19 cellular contexts compared by ENCODE assay signal in the genomic region with DNA sequence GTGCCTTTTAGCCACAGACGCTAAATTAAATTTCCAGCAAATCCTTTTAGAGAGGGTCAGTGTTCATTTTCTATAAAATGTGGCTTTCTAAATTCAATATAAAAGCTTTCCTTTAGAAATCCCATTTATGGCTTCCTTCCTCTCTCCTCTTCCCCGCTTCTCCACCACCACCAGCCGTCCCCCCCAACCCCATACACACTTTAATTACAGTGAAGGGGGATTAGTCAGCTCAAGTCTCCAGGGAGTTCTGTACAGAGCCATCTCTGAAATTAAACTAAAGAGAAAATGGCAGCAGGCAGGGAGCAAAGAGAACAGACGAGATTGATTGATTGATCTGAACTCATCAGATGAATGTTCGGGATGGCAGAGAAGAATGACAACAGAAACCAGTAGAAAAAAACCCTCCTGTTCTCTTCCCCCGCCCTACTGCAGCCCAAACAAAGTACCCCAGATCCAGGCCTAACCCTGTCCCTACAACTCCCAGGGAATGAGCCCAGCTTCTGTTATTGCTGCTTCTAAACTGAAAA.
"Had no signal": no experiment of that assay in that cellular context is flagged by ENCODE, and none has a peak within 500 bp of the region (broad histone marks: within the 10 kb centered on the region; RNA-seq: fewer than 3 reads in every experiment).

No MANE protein-coding gene starts in this region.

- H3K4me1 ChIP-seq: breast epithelium had no signal

- ATAC-seq: activated naive CD4-positive, alpha-beta T cell treated with anti-CD3 and anti-CD28 coated beads, Interleukin-2, amount 50 U/mL, for 72 hours; activated T-cell treated with anti-CD3 and anti-CD28 coated beads, Interleukin-2, amount 50 U/mL, for 72 hours; left lobe of liver; natural killer cell treated with Interleukin-12 subunit alpha and Interleukin-12 subunit beta and Interleukin-15 and Interleukin-18, amount 100 ng/mL, for 72 hours; sciatic nerve; stimulated activated memory B cell treated with anti-CD40 and anti-IgM and Interleukin-4, amounts not matched to agents 10 μg/mL and 1 μg/mL and 100 μg/mL, for 72 hours had no signal

- H3K27ac Mint-ChIP-seq: activated CD4-positive, alpha-beta T cell treated with anti-CD3 and anti-CD28 coated beads, Interleukin-2, amount 10 ng/mL, durations not matched to agents 24 days and 14 days; activated T-cell treated with anti-CD3 and anti-CD28 coated beads, Interleukin-2, amount 50 U/mL, for 72 hours; natural killer cell treated with Interleukin-12 subunit alpha and Interleukin-12 subunit beta and Interleukin-15 and Interleukin-18, amount 100 ng/mL, for 72 hours; stimulated activated memory B cell treated with anti-CD40 and anti-IgM and Interleukin-4, amounts not matched to agents 10 μg/mL and 1 μg/mL and 100 μg/mL, for 72 hours had no signal

- H3K4me3 Mint-ChIP-seq: activated CD4-positive, alpha-beta T cell treated with anti-CD3 and anti-CD28 coated beads, Interleukin-2, amount 10 ng/mL, durations not matched to agents 24 days and 14 days; activated T-cell treated with anti-CD3 and anti-CD28 coated beads, Interleukin-2, amount 50 U/mL, for 72 hours; natural killer cell treated with Interleukin-12 subunit alpha and Interleukin-12 subunit beta and Interleukin-15 and Interleukin-18, amount 100 ng/mL, for 72 hours; stimulated activated memory B cell treated with anti-CD40 and anti-IgM and Interleukin-4, amounts not matched to agents 10 μg/mL and 1 μg/mL and 100 μg/mL, for 72 hours had no signal

- DNase-seq: activated CD4-positive, alpha-beta T cell treated with anti-CD3 and anti-CD28 coated beads, Interleukin-2, amount 10 ng/mL, durations not matched to agents 24 days and 14 days; activated CD8-positive, alpha-beta memory T cell treated with anti-CD3 and anti-CD28 coated beads, Interleukin-2, amount 50 U/mL, for 4 hours; activated gamma-delta T cell; activated T-cell treated with anti-CD3 and anti-CD28 coated beads, Interleukin-2, amount 50 U/mL, for 72 hours; adrenal gland; head of caudate nucleus; kidney; stimulated activated CD4-positive, alpha-beta T cell treated with anti-CD3 and anti-CD28 coated beads, Interleukin-4, amount 100 ng/mL, for 24 hours; T-helper 2 cell; upper lobe of left lung had no signal

- H3K36me3 Mint-ChIP-seq: natural killer cell treated with Interleukin-12 subunit alpha and Interleukin-12 subunit beta and Interleukin-15 and Interleukin-18, amount 100 ng/mL, for 72 hours; stimulated activated memory B cell treated with anti-CD40 and anti-IgM and Interleukin-4, amounts not matched to agents 10 μg/mL and 1 μg/mL and 100 μg/mL, for 72 hours had no signal

- H3K36me3 ChIP-seq: breast epithelium, upper lobe of left lung had no signal

- H3K27me3 ChIP-seq: adrenal gland, breast epithelium, upper lobe of left lung had no signal

- H3K4me1 Mint-ChIP-seq: stimulated activated memory B cell treated with anti-CD40 and anti-IgM and Interleukin-4, amounts not matched to agents 10 μg/mL and 1 μg/mL and 100 μg/mL, for 72 hours had no signal

- H3K9me3 ChIP-seq: adrenal gland, breast epithelium, thoracic aorta, upper lobe of left lung had no signal

- H3K9me3 Mint-ChIP-seq: activated naive CD4-positive, alpha-beta T cell treated with anti-CD3 and anti-CD28 coated beads, Interleukin-2, amount 50 U/mL, for 72 hours; activated T-cell treated with anti-CD3 and anti-CD28 coated beads, Interleukin-2, amount 50 U/mL, for 72 hours; natural killer cell treated with Interleukin-12 subunit alpha and Interleukin-12 subunit beta and Interleukin-15 and Interleukin-18, amount 100 ng/mL, for 72 hours; stimulated activated memory B cell treated with anti-CD40 and anti-IgM and Interleukin-4, amounts not matched to agents 10 μg/mL and 1 μg/mL and 100 μg/mL, for 72 hours had no signal

- H3K4me3 ChIP-seq: adrenal gland, breast epithelium, coronary artery, lung, thoracic aorta, upper lobe of left lung had no signal
